6 cellular contexts compared by ENCODE assay signal in the genomic region with DNA sequence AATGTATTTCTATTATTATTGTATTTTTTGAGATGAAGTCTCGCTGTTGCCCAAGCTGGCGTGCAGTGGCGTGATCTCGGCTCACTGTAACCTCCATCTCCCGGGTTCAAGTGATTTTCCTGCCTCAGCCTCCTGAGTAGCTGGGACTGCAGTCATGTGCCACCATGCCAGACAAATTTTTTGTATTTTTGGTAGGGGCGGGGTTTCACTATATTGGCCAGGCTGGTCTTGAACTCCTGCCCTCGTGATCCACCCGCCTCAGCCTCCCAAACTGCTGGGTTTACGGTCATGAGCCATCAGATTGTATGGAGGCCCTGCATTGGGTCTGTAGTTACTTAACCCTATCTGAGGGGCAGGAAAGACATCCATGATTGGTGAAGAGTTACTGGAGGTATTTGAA. TPM values are rescaled to one million over a fixed set of nuclear protein-coding genes. Genes with fewer than 3 reads are reported as not detected.
"Had no signal": no experiment of that assay in that cellular context is flagged by ENCODE, and none has a peak within 500 bp of the region (broad histone marks: within the 10 kb centered on the region; RNA-seq: fewer than 3 reads in every experiment).

No MANE protein-coding gene starts in this region.

RNA-seq across cellular contexts. Expression of gene TPTE, which starts 23.0 kb away (rescaled TPM):
- total RNA-seq: GM23248, GM23338, H1, H7, H9, HFFc6 had no signal
